8 cellular contexts compared by ENCODE assay signal in the genomic region with DNA sequence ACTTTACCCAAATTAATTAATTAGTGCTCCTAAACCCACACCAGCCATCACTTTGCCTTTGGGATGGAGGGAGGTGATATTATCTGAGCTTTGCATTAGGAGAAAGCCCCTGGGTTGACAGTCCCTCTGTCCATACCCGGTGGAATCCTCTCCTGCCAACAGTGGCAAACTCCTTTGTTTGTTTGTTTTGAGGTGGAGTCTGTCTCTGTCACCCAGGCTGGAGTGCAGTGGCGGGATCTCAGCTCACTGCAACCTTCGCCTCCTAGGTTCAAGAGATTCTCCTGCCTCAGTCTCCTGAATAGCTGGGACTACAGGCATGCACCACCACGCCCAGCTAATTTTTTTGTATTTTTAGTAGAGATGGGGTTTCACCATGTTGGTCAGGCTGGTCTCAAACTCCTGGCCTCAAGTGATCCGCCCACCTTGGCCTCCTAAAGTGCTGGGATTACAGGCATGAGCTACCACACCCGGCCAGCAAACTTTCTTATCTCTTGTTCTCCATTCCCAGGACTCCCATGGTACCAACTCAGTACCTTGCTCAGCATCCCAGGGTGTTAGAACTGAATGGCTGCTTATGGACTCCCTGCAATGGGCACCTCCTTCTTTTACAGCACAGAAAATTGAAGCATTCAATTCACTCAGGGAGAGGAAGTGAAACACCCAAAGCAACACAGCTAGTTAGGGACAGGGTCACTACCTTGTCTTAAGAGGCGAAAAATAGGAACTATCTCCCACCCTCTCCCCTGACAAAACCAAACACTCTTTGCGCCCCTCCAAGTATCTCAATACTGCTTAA. TPM values are rescaled to one million over a fixed set of nuclear protein-coding genes. Genes with fewer than 3 reads are reported as not detected.
A peak's percentile ranks its signal among the peaks of the same experiment; 100 is the strongest.
DNase-seq lines count a peak whose midpoint lies in the region; ATAC-seq and TF ChIP-seq lines count a peak whose summit lies in the region.
"Not testable (repeated sequence)": the region's sequence is repeated elsewhere in the genome, so short reads cannot be mapped to it uniquely, and the experiment has no call there.

No MANE protein-coding gene starts in this region.

- H3K4me3 ChIP-seq in GM12864 (ENCODE audit: low read depth, low read length), result 0 out of 2 replicates have a peak overlapping the region, but pooled peaks have one; percentile 9
- H3K4me3 ChIP-seq in Karpas-422 (ENCODE audit: low read length), result peak overlapping the region; percentile 53
- not testable (repeated sequence) for H3K4me3 ChIP-seq in breast epithelium, testis
- peak overlapping the region in 1 of 2 donors; percentile 14 for H3K4me3 ChIP-seq in mucosa of rectum (ENCODE audit: low read length in 2 of 2)

- not testable (repeated sequence) for H3K36me3 ChIP-seq in Karpas-422 (ENCODE audit: insufficient read depth, low read length); breast epithelium; mucosa of rectum (ENCODE audit: control insufficient read depth in 2 of 2, insufficient read depth in 2 of 2, low read length in 2 of 2); testis (ENCODE audit: low read depth, missing control alignments)

- not testable (repeated sequence) for H3K27me3 Mint-ChIP-seq in T-helper 2 cell treated with Interferon-gamma antibody and Interleukin-4, amounts not matched to agents 5 μg/mL and 100 μg/mL, for 36 hours (ENCODE audit: low read depth)

- H3K9ac ChIP-seq in Karpas-422 (ENCODE audit: low read length) (peak overlapping the region; percentile 56), mucosa of rectum (ENCODE audit: low read depth in 1 of 2, low read length in 2 of 2) (peak overlapping the region; percentile 14 to 57)

- DNase-seq in GM12864 (ENCODE audit: low read depth) (peak; percentile 77), Karpas-422 (peak; percentile 86)
- peak; percentile 4 for DNase-seq in T-helper 2 cell treated with Interferon-gamma antibody and Interleukin-4, amounts not matched to agents 5 μg/mL and 100 μg/mL, for 36 hours (ENCODE audit: low spot score)
- DNase-seq in breast epithelium (ENCODE audit: low spot score in 2 of 2); testis: not testable (repeated sequence)

- TF ChIP-seq CTCF in GM12864 (IDR thresholded peaks at IDR 0.05; ENCODE audit: low read depth, low read length, missing control alignments); breast epithelium (IDR thresholded peaks at IDR 0.05); testis (IDR thresholded peaks at IDR 0.05): not testable (repeated sequence)

- not testable (repeated sequence) for H4K20me1 ChIP-seq in Karpas-422 (ENCODE audit: insufficient read depth, low read depth, low read length)

- not testable (repeated sequence) for H3K9me2 ChIP-seq in Karpas-422 (replicated peaks; ENCODE audit: insufficient read depth, low read length)

- not testable (repeated sequence) for H3K9me3 Mint-ChIP-seq in T-helper 2 cell treated with Interferon-gamma antibody and Interleukin-4, amounts not matched to agents 5 μg/mL and 100 μg/mL, for 36 hours

- intact Hi-C loops in breast epithelium (cut with DNase I; ENCODE audit: low total_unique reads); testis (cut with DNase I; ENCODE audit: low total_unique reads): not testable (repeated sequence)

- not testable (repeated sequence) for H3K36me3 Mint-ChIP-seq in T-helper 2 cell treated with Interferon-gamma antibody and Interleukin-4, amounts not matched to agents 5 μg/mL and 100 μg/mL, for 36 hours (ENCODE audit: low read depth)

- H2AFZ ChIP-seq in Karpas-422 (ENCODE audit: low read length), result peak overlapping the region; percentile 55; the same call in 1 of the 2 replicates

- H3K4me3 Mint-ChIP-seq in T-helper 2 cell treated with Interferon-gamma antibody and Interleukin-4, amounts not matched to agents 5 μg/mL and 100 μg/mL, for 36 hours, result peak overlapping the region; percentile 33

- TF ChIP-seq POLR2A in breast epithelium (IDR thresholded peaks at IDR 0.05); testis (IDR thresholded peaks at IDR 0.05): not testable (repeated sequence)

- H3K4me1 Mint-ChIP-seq in T-helper 2 cell treated with Interferon-gamma antibody and Interleukin-4, amounts not matched to agents 5 μg/mL and 100 μg/mL, for 36 hours (ENCODE audit: low read depth), result peaks cover 83% of the 10 kb centered on the region

- H3K27ac ChIP-seq in Karpas-422 (ENCODE audit: low read length), result peak overlapping the region; percentile 79
- peak overlapping the region; percentile 56 to 58 for H3K27ac ChIP-seq in breast epithelium
- peak overlapping the region; percentile 97 to 98 for H3K27ac ChIP-seq in mucosa of rectum (ENCODE audit: low read depth in 2 of 2, low read length in 2 of 2)
- peak overlapping the region; percentile 52 to 77 for H3K27ac ChIP-seq in testis

- H3K27ac Mint-ChIP-seq in T-helper 2 cell treated with Interferon-gamma antibody and Interleukin-4, amounts not matched to agents 5 μg/mL and 100 μg/mL, for 36 hours, result peak overlapping the region; percentile 48

- 84 to 86% methylated on average over 7 to 8 of the region's 8 CpGs for WGBS in testis, 2 donors

- peak; percentile 30 for ATAC-seq in GM19467 (IDR thresholded peaks at IDR 0.05; ENCODE audit: unreplicated experiment)
- peak; percentile 26 for ATAC-seq in HG02852 (IDR thresholded peaks at IDR 0.05; ENCODE audit: unreplicated experiment)

- H3K4me2 ChIP-seq in Karpas-422 (ENCODE audit: low read depth, low read length, poor library complexity, severe bottlenecking), result peak overlapping the region; percentile 72

- H3K4me1 ChIP-seq in Karpas-422 (ENCODE audit: low read length) (peaks cover 62% of the 10 kb centered on the region), breast epithelium (peaks cover 0 to 13% of the 10 kb centered on the region in 2 donors), mucosa of rectum (ENCODE audit: control insufficient read depth in 2 of 2, insufficient read depth in 2 of 2, low read length in 2 of 2) (peaks cover 62 to 68% of the 10 kb centered on the region in 2 donors), testis (peaks cover 58% of the 10 kb centered on the region)

- not testable (repeated sequence) for H3K9me3 ChIP-seq in Karpas-422 (ENCODE audit: low read length); breast epithelium; mucosa of rectum (ENCODE audit: control insufficient read depth in 2 of 2, low read length in 2 of 2); testis

- not testable (repeated sequence) for H3K27me3 ChIP-seq in Karpas-422 (ENCODE audit: low read length); breast epithelium; mucosa of rectum (ENCODE audit: control insufficient read depth in 2 of 2, insufficient read depth in 2 of 2, low read length in 2 of 2); testis

- H3K79me2 ChIP-seq in Karpas-422 (ENCODE audit: low read length), result not testable (repeated sequence)

RNA-seq across cellular contexts. Expression of a gene that starts 4.5 kb away (rescaled TPM):
- 40.0 and 77.4 TPM in 2 replicates for total RNA-seq in Karpas-422 (2014; rRNA removed; shearing (Covaris generic); ENCODE audit: low replicate concordance)
- total RNA-seq in breast epithelium (100 to 1,000 TPM; 101 to 319 (median 161) TPM), testis (10 to 100 TPM; 64.0 to 71.1 TPM)
- 124 TPM for polyA plus RNA-seq in testis (ENCODE audit: insufficient read depth, low read depth, low replicate concordance)

RNA-seq across cellular contexts. Expression of a gene that starts 51.8 kb away (rescaled TPM):
- 6.3 and 53.8 TPM in 2 replicates for total RNA-seq in Karpas-422 (2014; rRNA removed; shearing (Covaris generic); ENCODE audit: low replicate concordance)
- total RNA-seq in breast epithelium, result 10 to 100 TPM; 20.0 to 35.0 (median 23.6) TPM
- 10 to 100 TPM; 41.8 to 57.7 TPM for total RNA-seq in testis
- 202 TPM for polyA plus RNA-seq in testis (ENCODE audit: insufficient read depth, low read depth, low replicate concordance)

RNA-seq across cellular contexts. Expression of a gene that starts 52.2 kb away (rescaled TPM):
- 10.4 and 30.8 TPM in 2 replicates for total RNA-seq in Karpas-422 (2014; rRNA removed; shearing (Covaris generic); ENCODE audit: low replicate concordance)
- total RNA-seq in breast epithelium (10 to 100 TPM; 60.3 to 69.7 (median 65.9) TPM), testis (100 to 1,000 TPM in 1 of 2 donors, 10 to 100 TPM in 1; 91.1 to 104 TPM)
- 61.5 TPM for polyA plus RNA-seq in testis (ENCODE audit: insufficient read depth, low read depth, low replicate concordance)
